Comparison of ENCODE assay signal across 20 cellular contexts in genomic region chr6:77425216-77425615, GRCh38. TPM values are rescaled to one million over a fixed set of nuclear protein-coding genes. Genes with fewer than 3 reads are reported as not detected.
"Had no signal": no experiment of that assay in that cellular context is flagged by ENCODE, and none has a peak within 500 bp of the region (broad histone marks: within the 10 kb centered on the region; RNA-seq: fewer than 3 reads in every experiment).

No MANE protein-coding gene starts in this region.

- H3K4me3 Mint-ChIP-seq: naive B cell, nephron, type B pancreatic cell had no signal

- H3K4me1 Mint-ChIP-seq: naive B cell, nephron had no signal

- H3K36me3 Mint-ChIP-seq: naive B cell, type B pancreatic cell had no signal

- H3K27ac Mint-ChIP-seq: naive B cell, progenitor cell of endocrine pancreas, type B pancreatic cell had no signal

- H3K9me3 ChIP-seq: gastroesophageal sphincter, pancreas, stomach had no signal

- H3K4me1 ChIP-seq: pancreas had no signal

- H3K27ac ChIP-seq: dorsolateral prefrontal cortex, pancreas, stomach had no signal

- H3K27me3 Mint-ChIP-seq: naive B cell, progenitor cell of endocrine pancreas, type B pancreatic cell had no signal

- H3K4me3 ChIP-seq: dorsolateral prefrontal cortex, gastroesophageal sphincter, lung, pancreas, stomach had no signal

- DNase-seq: cortex of kidney; dorsolateral prefrontal cortex; effector CD8-positive, alpha-beta T cell; glutamatergic neuron; left cardiac atrium; left ventricle myocardium superior; mesendoderm; naive B cell; occipital lobe; pancreas; stimulated activated naive CD4-positive, alpha-beta T cell; stomach; substantia nigra had no signal

- H3K27me3 ChIP-seq: dorsolateral prefrontal cortex, gastroesophageal sphincter, pancreas, stomach had no signal

- H3K9me3 Mint-ChIP-seq: type B pancreatic cell had no signal

- H3K36me3 ChIP-seq: gastroesophageal sphincter, pancreas, stomach had no signal

- ATAC-seq: gastroesophageal sphincter, left cardiac atrium, left ventricle myocardium superior, pancreas, sciatic nerve had no signal

RNA-seq across cellular contexts. Expression of gene HTR1B, which starts 38.1 kb away (rescaled TPM):
- total RNA-seq: left cardiac atrium, left ventricle myocardium superior, skeletal muscle tissue had no signal
